ENCODE assay signal across 16 cellular contexts in the genomic region with DNA sequence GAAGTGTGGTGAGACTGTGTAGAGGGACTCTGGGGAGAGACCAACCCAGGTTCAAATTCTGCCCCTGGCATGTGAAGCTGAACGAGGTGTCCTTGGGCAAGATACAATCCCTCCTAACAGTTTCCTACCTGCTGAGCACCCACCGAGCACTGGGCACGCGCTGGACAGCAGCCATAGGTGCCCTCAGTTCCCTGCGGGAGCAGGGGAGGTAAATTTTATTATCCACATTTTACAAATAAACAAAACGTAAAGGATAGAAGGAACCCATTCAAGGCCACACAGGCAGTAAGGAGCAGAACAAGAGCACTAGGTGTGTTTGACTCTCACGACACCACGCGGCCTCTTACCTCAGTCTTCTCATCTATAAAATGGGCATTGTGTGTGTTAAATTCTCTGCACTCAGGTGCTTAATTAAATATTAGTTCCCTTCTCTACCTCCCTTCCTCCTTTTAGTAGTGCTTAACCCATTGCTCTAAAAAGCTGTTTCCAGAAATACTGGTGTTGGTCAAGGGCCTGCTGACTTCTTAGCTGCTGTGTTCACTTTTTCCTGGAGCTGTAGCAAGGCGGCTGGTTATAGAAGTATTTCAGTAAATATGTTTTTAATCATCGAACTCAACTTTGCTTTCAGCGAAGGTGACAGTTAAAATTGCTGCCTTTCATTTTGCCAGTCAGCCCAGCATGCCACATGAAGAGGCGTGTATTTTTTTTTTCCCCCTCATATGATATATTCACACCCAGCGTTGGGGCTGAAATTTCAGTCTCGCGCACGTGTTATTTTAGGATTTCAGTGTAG. TPM values are rescaled to one million over a fixed set of nuclear protein-coding genes. Genes with fewer than 3 reads are reported as not detected.
A peak's percentile ranks its signal among the peaks of the same experiment; 100 is the strongest.
DNase-seq lines count a peak whose midpoint lies in the region; ATAC-seq, FAIRE-seq and TF ChIP-seq lines count a peak whose summit lies in the region.
"Had no signal": no experiment of that assay in that cellular context is flagged by ENCODE, and none has a peak within 500 bp of the region (broad histone marks: within the 10 kb centered on the region; RNA-seq: fewer than 3 reads in every experiment).

No MANE protein-coding gene starts in this region.

- no peak overlapping the region for H2AFZ ChIP-seq in HepG2 (ENCODE audit: low read length)

- H3K27ac Mint-ChIP-seq in brain: peak overlapping the region in 4 of 5 experiments; percentile 72 to 92 (median 87)

- no peaks in the 10 kb centered on the region for H3K79me2 ChIP-seq in HepG2 (ENCODE audit: insufficient read depth, low read length)

- H4K20me1 ChIP-seq in HepG2 (ENCODE audit: insufficient read depth, low read length): no peaks in the 10 kb centered on the region

- H3K4me1 Mint-ChIP-seq in brain: peaks cover 60% of the 10 kb centered on the region

- no peak overlapping the region for H3K4me2 ChIP-seq in HepG2 (ENCODE audit: low read depth, low read length)
- H3K4me2 ChIP-seq: A549 had no signal

- H3K27ac ChIP-seq in HepG2 (ENCODE audit: extremely low read length, insufficient read depth, low read length) (no peak overlapping the region), right lobe of liver (no peak overlapping the region), HEK293 (ENCODE audit: extremely low read depth, low read depth, low read length) (no peak overlapping the region)
- H3K27ac ChIP-seq: A549, HL-60 had no signal

- H3K4me1 ChIP-seq in HepG2 (ENCODE audit: insufficient read depth, low read length) (peaks cover 21% of the 10 kb centered on the region), right lobe of liver (peaks cover 0 to 9% (median 0%) of the 10 kb centered on the region in 4 donors), HEK293 (ENCODE audit: control insufficient read depth, insufficient read depth, low read length) (no peaks in the 10 kb centered on the region)

- no peak for FAIRE-seq in HepG2 (lab: Jason Lieb, UNC)
- FAIRE-seq: A549, G401.6, GM12891, H54 had no signal

- peaks cover 15% of the 10 kb centered on the region for H3K36me3 Mint-ChIP-seq in brain

- H3K4me3 Mint-ChIP-seq in brain: peak overlapping the region in 3 of 5 experiments; percentile 9 to 40 (median 33)

- no peak overlapping the region for H3K4me3 ChIP-seq in HepG2 (replicated peaks in 1 of 3; ENCODE audit: insufficient read depth in 1 of 3, low read depth in 2 of 3, low read length in 3 of 3)
- no peak overlapping the region for H3K4me3 ChIP-seq in right lobe of liver
- H3K4me3 ChIP-seq in HEK293 (ENCODE audit: low read depth, low read length): no peak overlapping the region
- H3K4me3 ChIP-seq: A549 had no signal

- H3K27me3 ChIP-seq in HepG2 (ENCODE audit: control insufficient read depth in 1 of 2, insufficient read depth in 2 of 2, low read length in 2 of 2) (no peaks in the 10 kb centered on the region), right lobe of liver (no peaks in the 10 kb centered on the region)

- in situ Hi-C loops in HepG2 (cut with HindIII; ENCODE audit: extremely low pct_ligation_motif_present, low pct_unique_long_range_greater_than_20kb): no loop called here

- peaks cover 5% of the 10 kb centered on the region for H3K27me3 Mint-ChIP-seq in brain

- TF ChIP-seq EP300 in HepG2 (IDR thresholded peaks at IDR 0.05; ENCODE audit: low read depth in 2 of 2, low read length in 2 of 2): no peak
- TF ChIP-seq EP300 in HepG2 (CRISPR knock-in tag; IDR thresholded peaks at IDR 0.05; ENCODE audit: borderline replicate concordance): no peak

- no peak overlapping the region for H3K9ac ChIP-seq in HepG2 (ENCODE audit: insufficient read depth, low read depth, low read length)

- TF ChIP-seq CTCF in HepG2 (CRISPR knock-in tag; IDR thresholded peaks at IDR 0.05): no peak
- no peak for TF ChIP-seq CTCF in right lobe of liver (IDR thresholded peaks at IDR 0.05)
- no peak for TF ChIP-seq CTCF in HEK293 (tag by site-specific recombination; IDR thresholded peaks at IDR 0.05)
- TF ChIP-seq CTCF in brain (conservative IDR thresholded peaks at IDR 0.05): no peak

- no peak for ATAC-seq in HepG2
- no peak for ATAC-seq in right lobe of liver
- ATAC-seq: A549, HCT116 had no signal

- peaks cover 4% of the 10 kb centered on the region in 5 experiments for H3K9me3 Mint-ChIP-seq in brain

- TF ChIP-seq RAD21 in HepG2 (CRISPR knock-in tag; IDR thresholded peaks at IDR 0.05): no peak

- TF ChIP-seq POLR2A in HepG2 (IDR thresholded peaks at IDR 0.05; ENCODE audit: insufficient read depth in 1 of 2, low read depth in 2 of 2, low read length in 2 of 2) (no peak), right lobe of liver (IDR thresholded peaks at IDR 0.05) (no peak)

- CTCF ChIA-PET in HepG2 (lab: Yijun Ruan, JAX; ENCODE audit: low intra/inter-chr PET ratio, low total read pairs): no interaction called here
- CTCF ChIA-PET in HEK293 (lab: Yijun Ruan, JAX): no interaction called here

- H3K9me3 ChIP-seq in HepG2 (ENCODE audit: low read length) (peaks cover 7% of the 10 kb centered on the region), right lobe of liver (no peaks in the 10 kb centered on the region), HEK293 (ENCODE audit: control insufficient read depth, insufficient read depth, low read depth, low read length) (no peaks in the 10 kb centered on the region)

- DNase-seq in HepG2 (ENCODE audit: low spot score) (no peak), right lobe of liver (no peak), NCI-H187 (lab: John Stamatoyannopoulos, UW) (no peak), NCI-H748 (lab: John Stamatoyannopoulos, UW; ENCODE audit: unreplicated experiment) (no peak), SW 1271 (lab: John Stamatoyannopoulos, UW) (no peak)
- DNase-seq: DMS79 treated with DMSO at 0.1 percent for 48 hours, EL, KBM-7 had no signal

- no peaks in the 10 kb centered on the region for H3K36me3 ChIP-seq in HepG2 (replicated peaks in 1 of 2; ENCODE audit: control insufficient read depth in 1 of 2, insufficient read depth in 2 of 2, low read length in 2 of 2)
- no peaks in the 10 kb centered on the region for H3K36me3 ChIP-seq in right lobe of liver
- H3K36me3 ChIP-seq in HEK293 (ENCODE audit: control insufficient read depth in 2 of 2, insufficient read depth in 1 of 2, low read length in 2 of 2): no peaks in the 10 kb centered on the region

- BruUV-seq in HepG2 (replicated peaks; lab: Mats Ljungman, UMichigan): no TSS peak

- intact Hi-C loops in HepG2 (cut with micrococcal nuclease; ENCODE audit: unreplicated experiment) (no loop called here), right lobe of liver (cut with DNase I) (no loop called here)

- POLR2A ChIA-PET in HepG2 (lab: Yijun Ruan, JAX): no interaction called here
- POLR2A ChIA-PET in HEK293 (lab: Yijun Ruan, JAX): no interaction called here

- 64% methylated on average over 17 of the region's 17 CpGs for WGBS in HepG2 (ENCODE audit: low lambda C conversion rate)
- WGBS in right lobe of liver (ENCODE audit: insufficient coverage, low coverage, low lambda C conversion rate, missing lambda C conversion rate): 87% methylated on average over 12 of the region's 17 CpGs

TF ChIP-seq in HepG2, 621 proteins besides CTCF, POLR2A, EP300 and RAD21:
- peak; percentile 53 for TF ChIP-seq ZNF629 (CRISPR knock-in tag; conservative IDR thresholded peaks at IDR 0.05)
- TF ChIP-seq DR1 (CRISPR knock-in tag; IDR thresholded peaks at IDR 0.05): no peak
TF ChIP-seq in HepG2: peak in this region for 1.

RNA-seq across cellular contexts. Expression of a gene that starts 41.6 kb away (rescaled TPM):
- total RNA-seq in HepG2 (2016; rRNA removed; fragmentation: Illumina TruSeq; extraction: Trizol) (0.13 TPM in 2 replicates), right lobe of liver (1 to 10 TPM in 5 of 6 experiments, under 1 TPM in 1; 0.80 to 6.4 (median 2.4) TPM)
- total RNA-seq in HepG2 (2016; cell fraction: cytosol; rRNA removed; fragmentation: Illumina TruSeq; extraction: Trizol; ENCODE audit: low read depth): not detected in 2 replicates
- 0.13 and 0.15 TPM in 2 replicates for total RNA-seq in HepG2 (2016; cell fraction: insoluble cytoplasmic fraction; rRNA removed; fragmentation: Illumina TruSeq; extraction: Trizol)
- total RNA-seq in HepG2 (2016; cell fraction: membrane; rRNA removed; fragmentation: Illumina TruSeq; extraction: Trizol): 0.10 and 0.12 TPM in 2 replicates
- 0.06 and 0.13 TPM in 2 replicates for total RNA-seq in HepG2 (2016; cell fraction: nucleus; rRNA removed; fragmentation: Illumina TruSeq; extraction: Trizol)
- polyA plus RNA-seq in HepG2 (2011; rRNA removed) (0.04 and 0.07 TPM in 2 replicates), brain (ENCODE audit: insufficient read depth, low read depth, low replicate concordance) (38.5 TPM)
- polyA plus RNA-seq in HepG2 (2011; cell fraction: cytosol; rRNA removed): 0.05 and 0.08 TPM in 2 replicates
- polyA plus RNA-seq in HepG2 (2011; cell fraction: nucleus; rRNA removed): 0.02 and 0.10 TPM in 2 replicates
- polyA plus RNA-seq in HepG2 (2012): not detected in 2 replicates
- 0.02 TPM in 1 of 2 replicates, not detected in the other for polyA plus RNA-seq in HepG2 (2016; cell fraction: cytosol; fragmentation: Illumina TruSeq; extraction: Trizol; ENCODE audit: low read depth)
- 0.15 and 0.34 TPM in 2 replicates for polyA plus RNA-seq in HepG2 (2016; cell fraction: insoluble cytoplasmic fraction; fragmentation: Illumina TruSeq; extraction: Trizol; ENCODE audit: low read depth)
- polyA plus RNA-seq in HepG2 (2016; cell fraction: membrane; fragmentation: Illumina TruSeq; extraction: Trizol; ENCODE audit: low read depth): 0.05 and 0.16 TPM in 2 replicates
- 0.04 TPM in 1 of 2 replicates, not detected in the other for polyA plus RNA-seq in HepG2 (2016; cell fraction: nucleus; fragmentation: Illumina TruSeq; extraction: Trizol; ENCODE audit: insufficient read depth, low read depth)
- 0.20 and 4.5 TPM in 2 replicates for polyA minus RNA-seq in HepG2 (2011; rRNA and poly(A)+ RNA removed; ENCODE audit: low replicate concordance)
- not detected in 2 replicates for polyA minus RNA-seq in HepG2 (2011; cell fraction: cytosol; rRNA and poly(A)+ RNA removed)
- polyA minus RNA-seq in HepG2 (2011; cell fraction: nucleus; rRNA and poly(A)+ RNA removed): 0.39 TPM in 1 of 2 replicates, not detected in the other
